ENCODE assay signal across 23 cellular contexts in genomic region chr10:128005858-128006257, GRCh38.
"Had no signal": no experiment of that assay in that cellular context is flagged by ENCODE, and none has a peak within 500 bp of the region (broad histone marks: within the 10 kb centered on the region; RNA-seq: fewer than 3 reads in every experiment).

No MANE protein-coding gene starts in this region.

- H3K9me3 Mint-ChIP-seq: activated CD4-positive, alpha-beta memory T cell treated with anti-CD3 and anti-CD28 coated beads for 36 hours; activated CD4-positive, alpha-beta T cell treated with anti-CD3 and anti-CD28 coated beads, Interleukin-2, amount 10 ng/mL, durations not matched to agents 24 days and 14 days; activated naive CD4-positive, alpha-beta T cell treated with anti-CD3 and anti-CD28 coated beads for 36 hours; activated T-helper 1 cell treated with anti-CD3 and anti-CD28 coated beads, Interleukin-12 subunit alpha, Interleukin-12 subunit beta, Interleukin-2, Interleukin-4 antibody, amounts not matched to agents 30 ng/mL and 10 ng/mL and 1 ng/mL, durations not matched to agents 14 hours and 24 hours and 36 hours; activated T-helper 2 cell treated with anti-CD3 and anti-CD28 coated beads, Interferon-gamma antibody, Interleukin-2, Interleukin-4, amounts not matched to agents 10 μg/mL and 5 μg/mL and 100 μg/mL, durations not matched to agents 14 hours and 24 hours and 36 hours had no signal

- H3K27ac ChIP-seq: brain microvascular endothelial cell, colonic mucosa, epithelial cell of prostate, esophagus squamous epithelium, gastroesophageal sphincter had no signal

- H3K4me3 Mint-ChIP-seq: activated CD4-positive, alpha-beta memory T cell treated with anti-CD3 and anti-CD28 coated beads for 36 hours; activated CD4-positive, alpha-beta T cell treated with anti-CD3 and anti-CD28 coated beads for 36 hours; activated CD4-positive, alpha-beta T cell treated with anti-CD3 and anti-CD28 coated beads, Interleukin-2, amount 10 ng/mL, durations not matched to agents 24 days and 14 days; activated CD8-positive, alpha-beta memory T cell treated with anti-CD3 and anti-CD28 coated beads, Interleukin-2, amount 10 ng/mL, durations not matched to agents 7 days and 5 days; activated CD8-positive, alpha-beta T cell treated with anti-CD3 and anti-CD28 coated beads, Interleukin-2, amount 10 ng/mL, durations not matched to agents 7 days and 5 days; activated naive CD4-positive, alpha-beta T cell treated with anti-CD3 and anti-CD28 coated beads for 36 hours; activated naive CD8-positive, alpha-beta T cell; activated T-helper 1 cell treated with anti-CD3 and anti-CD28 coated beads, Interleukin-12 subunit alpha, Interleukin-12 subunit beta, Interleukin-2, Interleukin-4 antibody, amounts not matched to agents 30 ng/mL and 10 ng/mL and 1 ng/mL, durations not matched to agents 14 hours and 24 hours and 36 hours had no signal

- H3K36me3 ChIP-seq: brain microvascular endothelial cell, colonic mucosa, esophagus squamous epithelium, gastroesophageal sphincter had no signal

- ATAC-seq: activated CD4-positive, alpha-beta T cell treated with anti-CD3 and anti-CD28 coated beads for 36 hours; activated CD8-positive, alpha-beta memory T cell treated with anti-CD3 and anti-CD28 coated beads, Interleukin-2, amount 10 ng/mL, durations not matched to agents 7 days and 5 days; activated CD8-positive, alpha-beta T cell treated with anti-CD3 and anti-CD28 coated beads, Interleukin-2, amount 10 ng/mL, durations not matched to agents 7 days and 5 days; gastroesophageal sphincter had no signal

- H3K27me3 ChIP-seq: brain microvascular endothelial cell, colonic mucosa had no signal

- H3K9me3 ChIP-seq: colonic mucosa, esophagus squamous epithelium, gastroesophageal sphincter had no signal

- H3K36me3 Mint-ChIP-seq: activated CD4-positive, alpha-beta memory T cell treated with anti-CD3 and anti-CD28 coated beads for 36 hours; activated CD8-positive, alpha-beta memory T cell treated with anti-CD3 and anti-CD28 coated beads, Interleukin-2, amount 10 ng/mL, durations not matched to agents 7 days and 5 days; activated naive CD8-positive, alpha-beta T cell had no signal

- H3K4me1 ChIP-seq: colonic mucosa had no signal

- H3K27ac Mint-ChIP-seq: activated CD4-positive, alpha-beta memory T cell treated with anti-CD3 and anti-CD28 coated beads for 36 hours; activated CD4-positive, alpha-beta T cell treated with anti-CD3 and anti-CD28 coated beads for 36 hours; activated CD4-positive, alpha-beta T cell treated with anti-CD3 and anti-CD28 coated beads, Interleukin-2, amount 10 ng/mL, durations not matched to agents 24 days and 14 days; activated CD8-positive, alpha-beta memory T cell treated with anti-CD3 and anti-CD28 coated beads, Interleukin-2, amount 10 ng/mL, durations not matched to agents 7 days and 5 days; activated CD8-positive, alpha-beta T cell treated with anti-CD3 and anti-CD28 coated beads, Interleukin-2, amount 10 ng/mL, durations not matched to agents 7 days and 5 days; activated naive CD4-positive, alpha-beta T cell treated with anti-CD3 and anti-CD28 coated beads for 36 hours; activated naive CD8-positive, alpha-beta T cell; activated T-helper 1 cell treated with anti-CD3 and anti-CD28 coated beads, Interleukin-12 subunit alpha, Interleukin-12 subunit beta, Interleukin-2, Interleukin-4 antibody, amounts not matched to agents 30 ng/mL and 10 ng/mL and 1 ng/mL, durations not matched to agents 14 hours and 24 hours and 36 hours; activated T-helper 2 cell treated with anti-CD3 and anti-CD28 coated beads, Interferon-gamma antibody, Interleukin-2, Interleukin-4, amounts not matched to agents 10 μg/mL and 5 μg/mL and 100 μg/mL, durations not matched to agents 14 hours and 24 hours and 36 hours had no signal

- H3K4me3 ChIP-seq: colonic mucosa, esophagus squamous epithelium, gastroesophageal sphincter had no signal

- DNase-seq: activated CD4-positive, alpha-beta memory T cell treated with anti-CD3 and anti-CD28 coated beads for 36 hours; activated CD4-positive, alpha-beta T cell treated with anti-CD3 and anti-CD28 coated beads for 36 hours; activated CD4-positive, alpha-beta T cell treated with anti-CD3 and anti-CD28 coated beads, Interleukin-2, amount 10 ng/mL, durations not matched to agents 24 days and 14 days; activated CD4-positive, CD25-positive, alpha-beta regulatory T cell; activated CD8-positive, alpha-beta memory T cell treated with anti-CD3 and anti-CD28 coated beads, Interleukin-2, amount 10 ng/mL, durations not matched to agents 7 days and 5 days; activated CD8-positive, alpha-beta memory T cell treated with anti-CD3 and anti-CD28 coated beads, Interleukin-2, amount 50 U/mL, for 4 hours; activated CD8-positive, alpha-beta T cell treated with anti-CD3 and anti-CD28 coated beads, Interleukin-2, amount 10 ng/mL, durations not matched to agents 7 days and 5 days; activated naive CD4-positive, alpha-beta T cell treated with anti-CD3 and anti-CD28 coated beads for 36 hours; activated T-cell treated with anti-CD3 and anti-CD28 coated beads, Interleukin-2, amount 50 U/mL, for 1 hour; amniotic stem cell; anterior cingulate cortex; brain microvascular endothelial cell; caudate nucleus; colonic mucosa; effector CD8-positive, alpha-beta T cell; esophagus squamous epithelium; foreskin melanocyte; T-helper 2 cell had no signal

- H3K4me1 Mint-ChIP-seq: activated CD4-positive, alpha-beta T cell treated with anti-CD3 and anti-CD28 coated beads for 36 hours; activated CD4-positive, alpha-beta T cell treated with anti-CD3 and anti-CD28 coated beads, Interleukin-2, amount 10 ng/mL, durations not matched to agents 24 days and 14 days; activated CD8-positive, alpha-beta memory T cell treated with anti-CD3 and anti-CD28 coated beads, Interleukin-2, amount 10 ng/mL, durations not matched to agents 7 days and 5 days had no signal
